Comparison of ENCODE assay signal across 1 cellular context in the genomic region with DNA sequence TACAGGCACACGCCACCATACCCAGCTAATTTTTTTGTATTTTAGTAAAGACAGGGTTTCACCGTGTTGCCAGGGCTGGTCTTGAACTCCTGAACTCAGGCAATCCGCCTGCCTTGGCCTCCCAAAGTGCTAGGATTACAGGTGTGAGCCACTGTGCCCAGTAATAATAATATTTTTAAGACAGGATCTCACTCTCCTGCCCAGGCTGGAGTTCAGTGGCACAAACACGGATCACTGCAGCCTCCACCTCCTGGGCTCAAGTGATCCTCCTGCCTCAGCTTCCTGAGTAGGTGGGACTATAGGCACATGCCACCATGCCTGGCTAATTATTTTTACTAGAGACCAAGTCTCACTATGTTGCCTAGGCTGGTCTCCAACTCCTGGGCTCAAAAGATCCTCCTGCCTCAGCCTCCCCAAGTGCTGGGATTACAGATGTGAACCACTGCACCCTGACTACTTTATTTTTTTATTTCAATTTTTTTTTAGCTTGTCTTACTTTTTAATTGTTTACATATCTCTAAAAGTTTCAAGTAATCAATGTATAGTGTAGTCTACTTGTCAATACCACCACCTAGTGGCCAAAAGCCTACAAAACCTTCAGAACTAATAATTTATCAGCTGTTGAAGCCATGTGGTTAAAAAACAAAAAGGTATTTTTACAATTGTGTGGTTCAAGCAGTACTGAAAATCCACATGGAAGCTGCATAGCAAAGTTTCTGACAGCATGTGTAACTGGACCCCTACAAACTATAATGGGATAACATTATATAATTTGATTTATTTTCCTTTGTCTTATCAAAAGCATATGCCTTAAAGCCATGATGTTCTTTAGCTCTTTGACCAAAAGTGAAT.
TF ChIP-seq lines count a peak whose summit lies in the region.

No MANE protein-coding gene starts in this region.

TF ChIP-seq in GM23338, 12 proteins besides CTCF, POLR2A, EP300 and RAD21 (continued from another document):
- TF ChIP-seq ZNF462 (CRISPR knock-in tag; IDR thresholded peaks at IDR 0.05) = no peak
- TF ChIP-seq STAT1 (IDR thresholded peaks at IDR 0.05; ENCODE audit: unreplicated experiment) = no peak
- TF ChIP-seq, protein P1, sequence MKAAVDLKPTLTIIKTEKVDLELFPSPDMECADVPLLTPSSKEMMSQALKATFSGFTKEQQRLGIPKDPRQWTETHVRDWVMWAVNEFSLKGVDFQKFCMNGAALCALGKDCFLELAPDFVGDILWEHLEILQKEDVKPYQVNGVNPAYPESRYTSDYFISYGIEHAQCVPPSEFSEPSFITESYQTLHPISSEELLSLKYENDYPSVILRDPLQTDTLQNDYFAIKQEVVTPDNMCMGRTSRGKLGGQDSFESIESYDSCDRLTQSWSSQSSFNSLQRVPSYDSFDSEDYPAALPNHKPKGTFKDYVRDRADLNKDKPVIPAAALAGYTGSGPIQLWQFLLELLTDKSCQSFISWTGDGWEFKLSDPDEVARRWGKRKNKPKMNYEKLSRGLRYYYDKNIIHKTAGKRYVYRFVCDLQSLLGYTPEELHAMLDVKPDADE (IDR thresholded peaks at IDR 0.05) = no peak
- TF ChIP-seq REST (IDR thresholded peaks at IDR 0.05; ENCODE audit: unreplicated experiment) = no peak
- no peak for TF ChIP-seq ZNF331 (CRISPR knock-in tag; IDR thresholded peaks at IDR 0.05; ENCODE audit: low read depth)
- TF ChIP-seq NANOG (IDR thresholded peaks at IDR 0.05; ENCODE audit: borderline replicate concordance) = no peak
- no peak for TF ChIP-seq POLR2AphosphoS5 (IDR thresholded peaks at IDR 0.05; ENCODE audit: low read depth)
- no peak for TF ChIP-seq ZNF114 (CRISPR knock-in tag; IDR thresholded peaks at IDR 0.05)
- TF ChIP-seq JUNB (IDR thresholded peaks at IDR 0.05; ENCODE audit: unreplicated experiment) = no peak
